12 cellular contexts compared by ENCODE assay signal in the genomic region with DNA sequence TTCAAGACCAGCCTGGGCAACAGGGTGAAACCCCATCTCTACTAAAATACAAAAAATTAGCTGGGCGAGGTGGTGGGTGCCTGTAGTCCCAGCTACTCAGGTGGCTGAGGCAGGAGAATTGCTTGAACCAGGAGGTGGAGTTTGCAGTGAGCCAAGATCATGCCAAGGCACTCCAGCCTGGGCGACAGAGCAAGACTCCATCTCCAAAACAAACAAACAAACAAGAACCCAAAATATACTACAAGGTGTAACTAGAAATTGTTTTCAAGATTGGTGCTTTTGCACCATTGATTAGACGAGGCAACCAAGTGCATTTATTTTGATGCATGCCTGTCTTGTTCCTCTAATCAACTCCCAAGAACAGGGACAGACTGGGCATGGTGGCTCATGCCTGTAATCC. TPM values are rescaled to one million over a fixed set of nuclear protein-coding genes. Genes with fewer than 3 reads are reported as not detected.
DNase-seq lines count a peak whose midpoint lies in the region; ATAC-seq and TF ChIP-seq lines count a peak whose summit lies in the region.
"Not testable (repeated sequence)": the region's sequence is repeated elsewhere in the genome, so short reads cannot be mapped to it uniquely, and the experiment has no call there.
"Had no signal": no experiment of that assay in that cellular context is flagged by ENCODE, and none has a peak within 500 bp of the region (broad histone marks: within the 10 kb centered on the region; RNA-seq: fewer than 3 reads in every experiment).

No MANE protein-coding gene starts in this region.

- H3K36me3 Mint-ChIP-seq in nephron (ENCODE audit: low read depth), result not testable (repeated sequence)

- H3K4me1 ChIP-seq in BLaER1 (peaks cover 61% of the 10 kb centered on the region), Peyer's patch (peaks cover 0 to 41% (median 9%) of the 10 kb centered on the region in 4 donors), heart left ventricle (peaks cover 8 to 51% (median 40%) of the 10 kb centered on the region in 12 donors), right lobe of liver (peaks cover 0 to 26% (median 12%) of the 10 kb centered on the region in 4 donors), skeletal muscle tissue (ENCODE audit: control insufficient read depth in 3 of 3, insufficient read depth in 3 of 3, low read length in 3 of 3) (peaks cover 9 to 16% (median 13%) of the 10 kb centered on the region in 3 donors), transverse colon (peaks cover 18 to 63% (median 46%) of the 10 kb centered on the region in 4 donors)
- not testable (repeated sequence) for H3K4me1 ChIP-seq in breast epithelium

- not testable (repeated sequence) for ATAC-seq in heart left ventricle, right lobe of liver

- not testable (repeated sequence) for H3K4me3 ChIP-seq in BLaER1; Peyer's patch; breast epithelium; heart left ventricle; right lobe of liver; skeletal muscle tissue (ENCODE audit: low read length in 3 of 3); transverse colon

- TF ChIP-seq EP300 in transverse colon (IDR thresholded peaks at IDR 0.05; ENCODE audit: low read depth), result not testable (repeated sequence)

- H4K20me1 ChIP-seq in BLaER1, result not testable (repeated sequence)

- TF ChIP-seq CTCF in Peyer's patch (IDR thresholded peaks at IDR 0.05); breast epithelium (IDR thresholded peaks at IDR 0.05); heart left ventricle (IDR thresholded peaks at IDR 0.05); right lobe of liver (IDR thresholded peaks at IDR 0.05); nephron (IDR thresholded peaks at IDR 0.05; ENCODE audit: unreplicated experiment in 3 of 3); transverse colon (IDR thresholded peaks at IDR 0.05): not testable (repeated sequence)

- not testable (repeated sequence) for H3K4me3 Mint-ChIP-seq in nephron

- not testable (repeated sequence) for H3K9me3 ChIP-seq in BLaER1; Peyer's patch; breast epithelium; heart left ventricle; right lobe of liver; skeletal muscle tissue (ENCODE audit: control insufficient read depth in 3 of 3, low read length in 3 of 3); transverse colon

- not testable (repeated sequence) for TF ChIP-seq POLR2A in Peyer's patch (IDR thresholded peaks at IDR 0.05); breast epithelium (IDR thresholded peaks at IDR 0.05); heart left ventricle (IDR thresholded peaks at IDR 0.05); right lobe of liver (IDR thresholded peaks at IDR 0.05); transverse colon (IDR thresholded peaks at IDR 0.05)

- in situ Hi-C loops in transverse colon (cut with MboI; ENCODE audit: low pct_ligation_motif_present in 1 of 4, low pct_unique_long_range_greater_than_20kb in 1 of 4, low sequenced_read_pairs in 3 of 4), result loop anchor here in 1 of 4 donors (10.0 kb wide), 1 partner anchor 68 kb away; no protein-coding TSS in a partner anchor

- not testable (repeated sequence) for H3K27me3 Mint-ChIP-seq in nephron (ENCODE audit: low read depth)

- H3K27me3 ChIP-seq in BLaER1; Peyer's patch; breast epithelium; heart left ventricle; right lobe of liver; skeletal muscle tissue (ENCODE audit: control insufficient read depth in 3 of 3, insufficient read depth in 3 of 3, low read length in 3 of 3); transverse colon: not testable (repeated sequence)

- not testable (repeated sequence) for H3K36me3 ChIP-seq in BLaER1; Peyer's patch; breast epithelium; heart left ventricle; right lobe of liver; skeletal muscle tissue (ENCODE audit: control insufficient read depth in 3 of 3, insufficient read depth in 3 of 3, low read length in 3 of 3); transverse colon

- peak in 1 of 3 donors; percentile 11 for DNase-seq in Peyer's patch
- DNase-seq in breast epithelium (ENCODE audit: low spot score in 2 of 2); heart left ventricle; right lobe of liver; transverse colon: not testable (repeated sequence)

- 73 to 90% (median 82%) methylated on average over 3 of the region's 3 CpGs for WGBS in heart left ventricle, 4 donors
- WGBS in right lobe of liver (ENCODE audit: insufficient coverage, low coverage, low lambda C conversion rate, missing lambda C conversion rate), result 74% methylated on average over 3 of the region's 3 CpGs
- 76 to 100% methylated on average over 1 to 3 of the region's 3 CpGs for WGBS in transverse colon (ENCODE audit: low coverage in 1 of 2), 2 donors

- peak overlapping the region; percentile 9 to 70 (median 38) for H3K27ac Mint-ChIP-seq in nephron

- H3K9me3 Mint-ChIP-seq in nephron, result not testable (repeated sequence)

- peak overlapping the region; percentile 43; the same call in 1 of the 2 replicates for H3K9ac ChIP-seq in BLaER1
- not testable (repeated sequence) for H3K9ac ChIP-seq in skeletal muscle tissue (ENCODE audit: low read depth in 1 of 3, low read length in 3 of 3)

- intact Hi-C loops in breast epithelium (cut with DNase I; ENCODE audit: low total_unique reads); right lobe of liver (cut with DNase I): not testable (repeated sequence)
- intact Hi-C loops in heart left ventricle (cut with DNase I) (loop anchor here in 1 of 10 donors (2.0 kb wide), 1 partner anchor 32 kb away; no protein-coding TSS in a partner anchor), transverse colon (cut with DNase I; ENCODE audit: low total_unique reads) (loop anchor here (10.0 kb wide), 1 partner anchor 148 kb away; a partner anchor contains a TSS)

- peaks cover 14% of the 10 kb centered on the region for H3K4me1 Mint-ChIP-seq in nephron

- not testable (repeated sequence) for H3K27ac ChIP-seq in BLaER1
- H3K27ac ChIP-seq in Peyer's patch, result peak overlapping the region; percentile 17 to 72 (median 66)
- peak overlapping the region; percentile 9 to 77 for H3K27ac ChIP-seq in breast epithelium
- H3K27ac ChIP-seq in heart left ventricle, result peak overlapping the region; percentile 56 to 85 (median 72)
- H3K27ac ChIP-seq in right lobe of liver, result peak overlapping the region; percentile 30 to 64 (median 62)
- peak overlapping the region; percentile 12 for H3K27ac ChIP-seq in skeletal muscle tissue (ENCODE audit: low read depth, low read length)
- H3K27ac ChIP-seq in transverse colon, result peak overlapping the region; percentile 77 to 87 (median 82)

- peak overlapping the region; percentile 66 for H3K4me2 ChIP-seq in BLaER1

RNA-seq across cellular contexts. Expression of a gene that starts 20.2 kb away (rescaled TPM):
- total RNA-seq in Peyer's patch, result 100 to 1,000 TPM in 3 of 4 donors, 10 to 100 TPM in 1; 56.1 to 126 (median 109) TPM
- 10 to 100 TPM; 55.5 to 85.2 (median 81.6) TPM for total RNA-seq in breast epithelium
- total RNA-seq in heart left ventricle, result 1,000 to 10,000 TPM in 1 of 9 donors, 100 to 1,000 TPM in 8; 225 to 1,147 (median 370) TPM
- 1,000 to 10,000 TPM in 1 of 2 donors, 100 to 1,000 TPM in 1; 638 to 1,709 TPM for polyA plus RNA-seq in heart left ventricle
- 100 to 1,000 TPM in 2 of 6 experiments, 10 to 100 TPM in 4; 49.2 to 221 (median 57.9) TPM for total RNA-seq in right lobe of liver
- total RNA-seq in skeletal muscle tissue, result 42.8 TPM
- 100 to 1,000 TPM in 3 of 4 donors, 10 to 100 TPM in 1; 94.7 to 214 (median 153) TPM for total RNA-seq in transverse colon

RNA-seq across cellular contexts. Expression of a gene that starts 35.8 kb away (rescaled TPM):
- total RNA-seq in Peyer's patch (10 to 100 TPM; 42.9 to 58.0 (median 49.8) TPM), breast epithelium (10 to 100 TPM; 45.9 to 70.1 (median 64.2) TPM), heart left ventricle (10 to 100 TPM; 31.1 to 59.0 (median 41.0) TPM), right lobe of liver (10 to 100 TPM; 19.6 to 30.9 (median 26.3) TPM), skeletal muscle tissue (29.2 TPM), transverse colon (10 to 100 TPM; 33.2 to 70.8 (median 47.6) TPM)
- 10 to 100 TPM; 19.3 to 56.8 TPM for polyA plus RNA-seq in heart left ventricle

RNA-seq across cellular contexts. Expression of a gene that starts 41.6 kb away (rescaled TPM):
- 100 to 1,000 TPM; 124 to 334 (median 163) TPM for total RNA-seq in Peyer's patch
- 100 to 1,000 TPM; 134 to 262 (median 146) TPM for total RNA-seq in breast epithelium
- 100 to 1,000 TPM; 174 to 322 (median 272) TPM for total RNA-seq in heart left ventricle
- 100 to 1,000 TPM; 102 to 122 TPM for polyA plus RNA-seq in heart left ventricle
- 10 to 100 TPM; 58.0 to 93.3 (median 72.1) TPM for total RNA-seq in right lobe of liver
- 29.2 TPM for total RNA-seq in skeletal muscle tissue
- 100 to 1,000 TPM; 141 to 292 (median 207) TPM for total RNA-seq in transverse colon

RNA-seq across cellular contexts. Expression of a gene that starts 55.4 kb away (rescaled TPM):
- total RNA-seq in Peyer's patch (1 to 10 TPM in 3 of 4 donors, not detected in 1; 1.1 to 7.5 (median 1.5) TPM), breast epithelium (under 1 TPM in 2 of 3 donors, not detected in 1; under 0.01 to 0.32 TPM), heart left ventricle (under 1 TPM in 1 of 9 donors, not detected in 8; 0.55 TPM), right lobe of liver (under 1 TPM in 1 of 6 experiments, not detected in 5; 0.12 TPM), skeletal muscle tissue (not detected), transverse colon (10 to 100 TPM in 1 of 4 donors, 1 to 10 TPM in 3; 4.9 to 24.9 (median 7.3) TPM)
- under 1 TPM; 0.07 to 0.15 TPM for polyA plus RNA-seq in heart left ventricle
- total RNA-seq: CD8-positive, alpha-beta memory T cell; GM23248; NCI-H460 had no signal
- polyA plus RNA-seq: BJ; CD8-positive, alpha-beta memory T cell; GM23248 had no signal
